In genomic region chr6:142530566-142530965, GRCh38 we compare ENCODE assay signal across 27 cellular contexts.
DNase-seq lines count a peak whose midpoint lies in the region; ATAC-seq and TF ChIP-seq lines count a peak whose summit lies in the region.
"Had no signal": no experiment of that assay in that cellular context is flagged by ENCODE, and none has a peak within 500 bp of the region (broad histone marks: within the 10 kb centered on the region; RNA-seq: fewer than 3 reads in every experiment).

No MANE protein-coding gene starts in this region.

- no peaks in the 10 kb centered on the region for H3K4me1 Mint-ChIP-seq in natural killer cell
- H3K4me1 Mint-ChIP-seq: H9 had no signal

- no peak overlapping the region for H3K4me2 ChIP-seq in hepatocyte
- H3K4me2 ChIP-seq: A549; BLaER1 treated with 17β-estradiol and CSF1 and Interleukin-3, amounts not matched to agents 10 nM and 100 nM had no signal

- no peaks in the 10 kb centered on the region for H3K36me3 ChIP-seq in kidney epithelial cell (ENCODE audit: control insufficient read depth, insufficient read depth, low read length)
- no peaks in the 10 kb centered on the region for H3K36me3 ChIP-seq in hepatocyte (replicated peaks; ENCODE audit: insufficient read depth, low read depth)
- H3K36me3 ChIP-seq: BLaER1 treated with 17β-estradiol and CSF1 and Interleukin-3, amounts not matched to agents 10 nM and 100 nM; Peyer's patch had no signal

- DNase-seq in ELR (ENCODE audit: low read depth): peak; percentile 24
- peak; percentile 23 for DNase-seq in HK-2 (ENCODE audit: unreplicated experiment)
- peak; percentile 35 for DNase-seq in epithelial cell of esophagus (ENCODE audit: low read depth)
- DNase-seq in kidney epithelial cell (ENCODE audit: low read depth): peak; percentile 10
- no peak for DNase-seq in activated naive CD4-positive, alpha-beta T cell treated with Interleukin-2 at 50 U/mL for 16 hours
- DNase-seq in hepatocyte (ENCODE audit: low spot score): no peak
- DNase-seq in natural killer cell: no peak
- DNase-seq in NCI-H1417 (lab: John Stamatoyannopoulos, UW): no peak
- DNase-seq: AML-193; CD4-positive, alpha-beta T cell; DMS79; H9; HFFc6; KG1; NCI-H1048; NCI-H1417 treated with DMSO at 0.1 percent for 48 hours; NCI-H1694 treated with DMSO at 0.1 percent for 48 hours; NCI-H2081; NCI-H2227 treated with DMSO at 0.1 percent for 48 hours; NCI-H510A; NCI-H69; Peyer's patch; SIG-M5; SW 1271 had no signal

- H3K36me3 Mint-ChIP-seq in natural killer cell: no peaks in the 10 kb centered on the region

- 83% methylated on average over 3 of the region's 3 CpGs for WGBS in hepatocyte (ENCODE audit: low lambda C conversion rate, missing lambda C conversion rate)

- H3K4me3 Mint-ChIP-seq in natural killer cell: no peak overlapping the region
- H3K4me3 Mint-ChIP-seq: CD4-positive, alpha-beta T cell; H9; HFFc6 had no signal

- H3K27me3 ChIP-seq in kidney epithelial cell (ENCODE audit: control insufficient read depth, insufficient read depth, low read length) (no peaks in the 10 kb centered on the region), hepatocyte (no peaks in the 10 kb centered on the region)
- H3K27me3 ChIP-seq: BLaER1 treated with 17β-estradiol and CSF1 and Interleukin-3, amounts not matched to agents 10 nM and 100 nM; Peyer's patch had no signal

- intact Hi-C loops in natural killer cell (cut with micrococcal nuclease): no loop called here

- no peaks in the 10 kb centered on the region for H4K20me1 ChIP-seq in hepatocyte (ENCODE audit: insufficient read depth, poor library complexity, severe bottlenecking)
- H4K20me1 ChIP-seq: BLaER1 treated with 17β-estradiol and CSF1 and Interleukin-3, amounts not matched to agents 10 nM and 100 nM had no signal

- no peak overlapping the region for H2AFZ ChIP-seq in hepatocyte

- peaks cover 2% of the 10 kb centered on the region for H3K9me3 ChIP-seq in hepatocyte (ENCODE audit: low read depth)

- ATAC-seq in natural killer cell: no peak
- ATAC-seq: A549 had no signal

- no peak overlapping the region for H3K27ac Mint-ChIP-seq in natural killer cell
- H3K27ac Mint-ChIP-seq: CD4-positive, alpha-beta T cell; H9; HFFc6 had no signal

- H3K27ac ChIP-seq in hepatocyte: no peak overlapping the region
- H3K27ac ChIP-seq: A549; BLaER1 treated with 17β-estradiol and CSF1 and Interleukin-3, amounts not matched to agents 10 nM and 100 nM; Peyer's patch; SK-N-MC had no signal

- H3K79me2 ChIP-seq in hepatocyte: no peaks in the 10 kb centered on the region

- no peaks in the 10 kb centered on the region for H3K4me1 ChIP-seq in hepatocyte (ENCODE audit: insufficient read depth)
- H3K4me1 ChIP-seq: A549; BLaER1 treated with 17β-estradiol and CSF1 and Interleukin-3, amounts not matched to agents 10 nM and 100 nM; Peyer's patch had no signal

- no peaks in the 10 kb centered on the region for H3K9me2 ChIP-seq in hepatocyte (replicated peaks; ENCODE audit: insufficient read depth)

- H3K9me3 Mint-ChIP-seq in natural killer cell: peaks cover 2% of the 10 kb centered on the region in 2 donors

- H3K4me3 ChIP-seq in epithelial cell of esophagus (ENCODE audit: low read length) (no peak overlapping the region), kidney epithelial cell (ENCODE audit: low read depth, low read length) (no peak overlapping the region), hepatocyte (no peak overlapping the region)
- H3K4me3 ChIP-seq: A549; BLaER1 treated with 17β-estradiol and CSF1 and Interleukin-3, amounts not matched to agents 10 nM and 100 nM; Peyer's patch; SK-N-MC had no signal

- TF ChIP-seq CTCF in epithelial cell of esophagus (IDR thresholded peaks at IDR 0.05; ENCODE audit: insufficient read depth, low read depth, low read length, missing control alignments): no peak
- TF ChIP-seq CTCF in kidney epithelial cell (IDR thresholded peaks at IDR 0.05; ENCODE audit: insufficient read depth, low read length, poor library complexity, severe bottlenecking): no peak
- no peak for TF ChIP-seq CTCF in hepatocyte (IDR thresholded peaks at IDR 0.05; ENCODE audit: poor library complexity)
- TF ChIP-seq CTCF in natural killer cell (IDR thresholded peaks at IDR 0.05): no peak

- no peaks in the 10 kb centered on the region for H3K27me3 Mint-ChIP-seq in natural killer cell (ENCODE audit: low read depth in 2 of 2)
- H3K27me3 Mint-ChIP-seq: CD4-positive, alpha-beta T cell had no signal

Comparison
In these comparisons a context has a peak if more than half of its experiments do, and no peak if none do; other contexts are left out.
1. DNase-seq: peak in ELR (single experiment), HK-2 (single experiment), epithelial cell of esophagus (single experiment) and kidney epithelial cell (single experiment); none in activated naive CD4-positive, alpha-beta T cell treated with Interleukin-2 at 50 U/mL for 16 hours (single experiment), hepatocyte (single experiment), natural killer cell (single experiment) and NCI-H1417 (0 of 3).